ENCODE assay signal across 27 cellular contexts in genomic region chr12:107311682-107312081, GRCh38.
"Had no signal": no experiment of that assay in that cellular context is flagged by ENCODE, and none has a peak within 500 bp of the region (broad histone marks: within the 10 kb centered on the region; RNA-seq: fewer than 3 reads in every experiment).

No MANE protein-coding gene starts in this region.

- H3K27ac Mint-ChIP-seq: activated CD4-positive, alpha-beta T cell treated with anti-CD3 and anti-CD28 coated beads, Interleukin-2, amount 10 ng/mL, durations not matched to agents 7 days and 5 days; activated CD8-positive, alpha-beta T cell treated with anti-CD3 and anti-CD28 coated beads for 36 hours; activated naive CD4-positive, alpha-beta T cell treated with anti-CD3 and anti-CD28 coated beads, Interleukin-2, amount 50 U/mL, for 24 hours; activated T-helper 2 cell treated with anti-CD3 and anti-CD28 coated beads, Interferon-gamma antibody, Interleukin-2, Interleukin-4, amounts not matched to agents 10 μg/mL and 5 μg/mL and 100 μg/mL, durations not matched to agents 14 hours and 24 hours and 36 hours; naive thymus-derived CD8-positive, alpha-beta T cell; T-helper 2 cell treated with Interferon-gamma antibody and Interleukin-4, amounts not matched to agents 5 μg/mL and 100 μg/mL, for 36 hours had no signal

- H3K4me3 Mint-ChIP-seq: activated CD4-positive, alpha-beta T cell treated with anti-CD3 and anti-CD28 coated beads, Interleukin-2, amount 10 ng/mL, durations not matched to agents 7 days and 5 days; activated CD8-positive, alpha-beta T cell treated with anti-CD3 and anti-CD28 coated beads for 36 hours; activated naive CD4-positive, alpha-beta T cell treated with anti-CD3 and anti-CD28 coated beads, Interleukin-2, amount 50 U/mL, for 24 hours; activated T-cell treated with anti-CD3 and anti-CD28 coated beads, Interleukin-2, amount 50 U/mL, for 4 hours; central memory CD8-positive, alpha-beta T cell; naive thymus-derived CD8-positive, alpha-beta T cell; neural crest cell; T-helper 2 cell treated with Interferon-gamma antibody and Interleukin-4, amounts not matched to agents 5 μg/mL and 100 μg/mL, for 36 hours had no signal

- H3K4me1 ChIP-seq: esophagus muscularis mucosa, foreskin keratinocyte, heart left ventricle, right atrium auricular region, suprapubic skin, tibial artery, upper lobe of right lung had no signal

- H3K36me3 Mint-ChIP-seq: activated naive CD4-positive, alpha-beta T cell treated with anti-CD3 and anti-CD28 coated beads, Interleukin-2, amount 50 U/mL, for 24 hours; naive thymus-derived CD8-positive, alpha-beta T cell had no signal

- H3K9me3 Mint-ChIP-seq: activated CD4-positive, alpha-beta T cell treated with anti-CD3 and anti-CD28 coated beads, Interleukin-2, amount 10 ng/mL, durations not matched to agents 7 days and 5 days; activated naive CD4-positive, alpha-beta T cell treated with anti-CD3 and anti-CD28 coated beads, Interleukin-2, amount 50 U/mL, for 24 hours; activated T-helper 2 cell treated with anti-CD3 and anti-CD28 coated beads, Interferon-gamma antibody, Interleukin-2, Interleukin-4, amounts not matched to agents 10 μg/mL and 5 μg/mL and 100 μg/mL, durations not matched to agents 14 hours and 24 hours and 36 hours; central memory CD8-positive, alpha-beta T cell; naive thymus-derived CD8-positive, alpha-beta T cell; neural crest cell had no signal

- DNase-seq: activated CD4-positive, alpha-beta T cell treated with anti-CD3 and anti-CD28 coated beads for 1 hour; activated CD4-positive, alpha-beta T cell treated with anti-CD3 and anti-CD28 coated beads, Interleukin-2, amount 10 ng/mL, durations not matched to agents 7 days and 5 days; activated CD8-positive, alpha-beta T cell treated with anti-CD3 and anti-CD28 coated beads for 36 hours; activated T-cell treated with anti-CD3 and anti-CD28 coated beads, Interleukin-2, amount 50 U/mL, for 4 hours; anterior cingulate cortex; dermis blood vessel endothelial cell; effector CD4-positive, alpha-beta T cell; foreskin keratinocyte; heart left ventricle; midbrain; naive thymus-derived CD8-positive, alpha-beta T cell; occipital lobe; stimulated activated CD4-positive, alpha-beta T cell treated with anti-CD3 and anti-CD28 coated beads, Interleukin-15, amount 100 ng/mL, for 24 hours; stimulated activated CD4-positive, alpha-beta T cell treated with anti-CD3 and anti-CD28 coated beads, Interleukin-2, amount 100 ng/mL, for 24 hours; stimulated activated naive CD4-positive, alpha-beta T cell; tibial artery; upper lobe of right lung had no signal

- H2AFZ ChIP-seq: parathyroid adenoma had no signal

- H3K36me3 ChIP-seq: esophagus muscularis mucosa, heart left ventricle, right atrium auricular region, suprapubic skin, tibial artery, upper lobe of right lung had no signal

- H3K9me3 ChIP-seq: esophagus muscularis mucosa, heart left ventricle, right atrium auricular region, suprapubic skin, tibial artery, upper lobe of right lung had no signal

- ATAC-seq: activated CD8-positive, alpha-beta T cell treated with anti-CD3 and anti-CD28 coated beads for 36 hours; activated T-cell treated with anti-CD3 and anti-CD28 coated beads, Interleukin-2, amount 50 U/mL, for 4 hours; foreskin keratinocyte; heart left ventricle; naive thymus-derived CD8-positive, alpha-beta T cell; upper lobe of right lung had no signal

- H3K27me3 Mint-ChIP-seq: activated naive CD4-positive, alpha-beta T cell treated with anti-CD3 and anti-CD28 coated beads, Interleukin-2, amount 50 U/mL, for 24 hours had no signal

- H3K27ac ChIP-seq: esophagus muscularis mucosa, foreskin keratinocyte, heart left ventricle, parathyroid adenoma, right atrium auricular region, suprapubic skin, tibial artery, upper lobe of right lung, VCaP had no signal

- H3K27me3 ChIP-seq: right atrium auricular region had no signal

- H3K9ac ChIP-seq: parathyroid adenoma had no signal

- H3K79me2 ChIP-seq: parathyroid adenoma had no signal

- H3K4me3 ChIP-seq: esophagus muscularis mucosa, heart left ventricle, right atrium auricular region, suprapubic skin, tibial artery, upper lobe of right lung had no signal
